In the genomic region with DNA sequence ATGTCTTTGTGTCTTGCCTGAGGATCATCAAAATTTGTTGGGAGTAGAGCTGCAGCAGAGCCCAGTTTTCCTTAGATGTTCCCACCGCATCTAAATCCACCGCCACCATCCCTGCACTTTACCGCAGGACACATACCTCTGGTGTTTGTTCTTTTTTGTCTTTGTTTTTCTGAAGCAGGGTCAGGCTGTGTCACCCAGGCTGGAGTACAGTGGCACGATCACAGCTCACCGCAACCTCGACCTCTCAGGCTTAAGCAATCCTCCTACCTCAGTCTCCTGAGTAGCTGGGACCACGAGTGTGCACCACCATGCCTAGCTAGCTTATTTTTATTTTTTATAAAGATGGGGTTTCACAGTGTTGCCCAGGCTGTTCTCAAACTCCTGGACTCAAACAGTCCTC, we compare ENCODE assay signal across 1 cellular context.
TF ChIP-seq lines count a peak whose summit lies in the region.

No MANE protein-coding gene starts in this region.

TF ChIP-seq in HepG2, 621 proteins besides CTCF, POLR2A, EP300 and RAD21 (continues in another document):
- TF ChIP-seq SOX5 (CRISPR knock-in tag; IDR thresholded peaks at IDR 0.05; ENCODE audit: borderline replicate concordance) (peak; percentile 82), HNF4G (IDR thresholded peaks at IDR 0.05; ENCODE audit: borderline replicate concordance, low read depth, low read length) (no peak), HNF4G (CRISPR knock-in tag; IDR thresholded peaks at IDR 0.05; ENCODE audit: borderline replicate concordance, low read depth) (no peak), FOXP1 (IDR thresholded peaks at IDR 0.05) (no peak), FOXP1 (CRISPR knock-in tag; IDR thresholded peaks at IDR 0.05) (0 out of 2 replicates have a peak, but pooled peaks have one; percentile 35), CEBPG (CRISPR knock-in tag; IDR thresholded peaks at IDR 0.05) (peak; percentile 85), ZNF331 (CRISPR knock-in tag; IDR thresholded peaks at IDR 0.05) (peak; percentile 50; the same call in 1 of the 2 replicates), RXRA (CRISPR knock-in tag; IDR thresholded peaks at IDR 0.05) (peak; percentile 68; the same call in 1 of the 2 replicates), ZIK1 (CRISPR knock-in tag; IDR thresholded peaks at IDR 0.05; ENCODE audit: borderline replicate concordance, low read depth) (no peak), KDM5B (CRISPR knock-in tag; IDR thresholded peaks at IDR 0.05; ENCODE audit: borderline replicate concordance) (no peak), ARID4A (CRISPR knock-in tag; IDR thresholded peaks at IDR 0.05; ENCODE audit: borderline replicate concordance) (peak; percentile 42; the same call in 1 of the 2 replicates), CEBPB (IDR thresholded peaks at IDR 0.05; ENCODE audit: borderline replicate concordance, low read depth, low read length) (peak; percentile 77; the same call in 1 of the 2 replicates), NR2F2 (IDR thresholded peaks at IDR 0.05; ENCODE audit: borderline replicate concordance, low read depth) (peak; percentile 79), HNF1B (CRISPR knock-in tag; IDR thresholded peaks at IDR 0.05) (0 out of 2 replicates have a peak, but pooled peaks have one; percentile 47), SOX6 (IDR thresholded peaks at IDR 0.05) (no peak), SOX6 (CRISPR knock-in tag; IDR thresholded peaks at IDR 0.05) (peak; percentile 88), ISX (CRISPR knock-in tag; conservative IDR thresholded peaks at IDR 0.05) (no peak), PITX1 (CRISPR knock-in tag; IDR thresholded peaks at IDR 0.05) (no peak), HNRNPK (IDR thresholded peaks at IDR 0.05; ENCODE audit: low read depth, low read length, poor library complexity, severe bottlenecking) (no peak), BCL6 (CRISPR knock-in tag; IDR thresholded peaks at IDR 0.05) (peak; percentile 46), ZNF605 (CRISPR knock-in tag; IDR thresholded peaks at IDR 0.05) (no peak), TBX2 (CRISPR knock-in tag; IDR thresholded peaks at IDR 0.05; ENCODE audit: borderline replicate concordance) (peak; percentile 23; the same call in 1 of the 2 replicates), FOXK1 (CRISPR knock-in tag; IDR thresholded peaks at IDR 0.05; ENCODE audit: borderline replicate concordance, low read depth) (peak; percentile 45; the same call in 1 of the 2 replicates), SMAD3 (CRISPR knock-in tag; IDR thresholded peaks at IDR 0.05) (0 out of 2 replicates have a peak, but pooled peaks have one; percentile 38), HOXA3 (CRISPR knock-in tag; IDR thresholded peaks at IDR 0.05) (peak; percentile 58; the same call in 1 of the 2 replicates), MAFK (conservative IDR thresholded peaks at IDR 0.05 in 1 of 2, IDR thresholded peaks at IDR 0.05 in 1 of 2; ENCODE audit: low read length in 2 of 2) (no peak), ZNF691 (CRISPR knock-in tag; IDR thresholded peaks at IDR 0.05; ENCODE audit: borderline replicate concordance, low read depth) (no peak), E2F1 (CRISPR knock-in tag; IDR thresholded peaks at IDR 0.05) (no peak), HMG20A (CRISPR knock-in tag; IDR thresholded peaks at IDR 0.05; ENCODE audit: borderline replicate concordance) (peak; percentile 48; the same call in 1 of the 2 replicates), KDM2A (CRISPR knock-in tag; IDR thresholded peaks at IDR 0.05; ENCODE audit: borderline replicate concordance, low read depth) (peak; percentile 38; the same call in 1 of the 2 replicates), KAT7 (CRISPR knock-in tag; IDR thresholded peaks at IDR 0.05; ENCODE audit: borderline replicate concordance) (0 out of 2 replicates have a peak, but pooled peaks have one; percentile 29), SMAD1 (CRISPR knock-in tag; IDR thresholded peaks at IDR 0.05; ENCODE audit: borderline replicate concordance, low read depth) (no peak), ZNF574 (CRISPR knock-in tag; IDR thresholded peaks at IDR 0.05) (peak; percentile 45), KMT2A (CRISPR knock-in tag; IDR thresholded peaks at IDR 0.05) (peak; percentile 61; the same call in 1 of the 2 replicates), NR2C2 (CRISPR knock-in tag; IDR thresholded peaks at IDR 0.05; ENCODE audit: borderline replicate concordance) (no peak), NR2F6 (IDR thresholded peaks at IDR 0.05) (peak; percentile 85), NR2F6 (CRISPR knock-in tag; IDR thresholded peaks at IDR 0.05) (peak; percentile 91), ZNF746 (CRISPR knock-in tag; IDR thresholded peaks at IDR 0.05) (no peak), ZNF430 (CRISPR knock-in tag; IDR thresholded peaks at IDR 0.05) (0 out of 2 replicates have a peak, but pooled peaks have one; percentile 23), KLF6 (CRISPR knock-in tag; IDR thresholded peaks at IDR 0.05) (no peak), FOXA3 (CRISPR knock-in tag; IDR thresholded peaks at IDR 0.05) (peak; percentile 48; the same call in 1 of the 2 replicates), PHF21A (CRISPR knock-in tag; IDR thresholded peaks at IDR 0.05) (0 out of 2 replicates have a peak, but pooled peaks have one; percentile 25), ZNF460 (CRISPR knock-in tag; IDR thresholded peaks at IDR 0.05; ENCODE audit: borderline replicate concordance) (peak; percentile 81; the same call in 1 of the 2 replicates)
- TF ChIP-seq, protein P1, sequence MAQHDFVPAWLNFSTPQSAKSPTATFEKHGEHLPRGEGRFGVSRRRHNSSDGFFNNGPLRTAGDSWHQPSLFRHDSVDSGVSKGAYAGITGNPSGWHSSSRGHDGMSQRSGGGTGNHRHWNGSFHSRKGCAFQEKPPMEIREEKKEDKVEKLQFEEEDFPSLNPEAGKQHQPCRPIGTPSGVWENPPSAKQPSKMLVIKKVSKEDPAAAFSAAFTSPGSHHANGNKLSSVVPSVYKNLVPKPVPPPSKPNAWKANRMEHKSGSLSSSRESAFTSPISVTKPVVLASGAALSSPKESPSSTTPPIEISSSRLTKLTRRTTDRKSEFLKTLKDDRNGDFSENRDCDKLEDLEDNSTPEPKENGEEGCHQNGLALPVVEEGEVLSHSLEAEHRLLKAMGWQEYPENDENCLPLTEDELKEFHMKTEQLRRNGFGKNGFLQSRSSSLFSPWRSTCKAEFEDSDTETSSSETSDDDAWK (CRISPR knock-in tag; IDR thresholded peaks at IDR 0.05): no peak
- TF ChIP-seq, protein P2, sequence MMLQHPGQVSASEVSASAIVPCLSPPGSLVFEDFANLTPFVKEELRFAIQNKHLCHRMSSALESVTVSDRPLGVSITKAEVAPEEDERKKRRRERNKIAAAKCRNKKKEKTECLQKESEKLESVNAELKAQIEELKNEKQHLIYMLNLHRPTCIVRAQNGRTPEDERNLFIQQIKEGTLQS (CRISPR knock-in tag; IDR thresholded peaks at IDR 0.05): no peak
- TF ChIP-seq, protein P3, sequence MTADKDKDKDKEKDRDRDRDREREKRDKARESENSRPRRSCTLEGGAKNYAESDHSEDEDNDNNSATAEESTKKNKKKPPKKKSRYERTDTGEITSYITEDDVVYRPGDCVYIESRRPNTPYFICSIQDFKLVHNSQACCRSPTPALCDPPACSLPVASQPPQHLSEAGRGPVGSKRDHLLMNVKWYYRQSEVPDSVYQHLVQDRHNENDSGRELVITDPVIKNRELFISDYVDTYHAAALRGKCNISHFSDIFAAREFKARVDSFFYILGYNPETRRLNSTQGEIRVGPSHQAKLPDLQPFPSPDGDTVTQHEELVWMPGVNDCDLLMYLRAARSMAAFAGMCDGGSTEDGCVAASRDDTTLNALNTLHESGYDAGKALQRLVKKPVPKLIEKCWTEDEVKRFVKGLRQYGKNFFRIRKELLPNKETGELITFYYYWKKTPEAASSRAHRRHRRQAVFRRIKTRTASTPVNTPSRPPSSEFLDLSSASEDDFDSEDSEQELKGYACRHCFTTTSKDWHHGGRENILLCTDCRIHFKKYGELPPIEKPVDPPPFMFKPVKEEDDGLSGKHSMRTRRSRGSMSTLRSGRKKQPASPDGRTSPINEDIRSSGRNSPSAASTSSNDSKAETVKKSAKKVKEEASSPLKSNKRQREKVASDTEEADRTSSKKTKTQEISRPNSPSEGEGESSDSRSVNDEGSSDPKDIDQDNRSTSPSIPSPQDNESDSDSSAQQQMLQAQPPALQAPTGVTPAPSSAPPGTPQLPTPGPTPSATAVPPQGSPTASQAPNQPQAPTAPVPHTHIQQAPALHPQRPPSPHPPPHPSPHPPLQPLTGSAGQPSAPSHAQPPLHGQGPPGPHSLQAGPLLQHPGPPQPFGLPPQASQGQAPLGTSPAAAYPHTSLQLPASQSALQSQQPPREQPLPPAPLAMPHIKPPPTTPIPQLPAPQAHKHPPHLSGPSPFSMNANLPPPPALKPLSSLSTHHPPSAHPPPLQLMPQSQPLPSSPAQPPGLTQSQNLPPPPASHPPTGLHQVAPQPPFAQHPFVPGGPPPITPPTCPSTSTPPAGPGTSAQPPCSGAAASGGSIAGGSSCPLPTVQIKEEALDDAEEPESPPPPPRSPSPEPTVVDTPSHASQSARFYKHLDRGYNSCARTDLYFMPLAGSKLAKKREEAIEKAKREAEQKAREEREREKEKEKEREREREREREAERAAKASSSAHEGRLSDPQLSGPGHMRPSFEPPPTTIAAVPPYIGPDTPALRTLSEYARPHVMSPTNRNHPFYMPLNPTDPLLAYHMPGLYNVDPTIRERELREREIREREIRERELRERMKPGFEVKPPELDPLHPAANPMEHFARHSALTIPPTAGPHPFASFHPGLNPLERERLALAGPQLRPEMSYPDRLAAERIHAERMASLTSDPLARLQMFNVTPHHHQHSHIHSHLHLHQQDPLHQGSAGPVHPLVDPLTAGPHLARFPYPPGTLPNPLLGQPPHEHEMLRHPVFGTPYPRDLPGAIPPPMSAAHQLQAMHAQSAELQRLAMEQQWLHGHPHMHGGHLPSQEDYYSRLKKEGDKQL (CRISPR knock-in tag; IDR thresholded peaks at IDR 0.05; ENCODE audit: low read depth): no peak
